In genomic region chr11:126332221-126332711, GRCh38 we compare ENCODE assay signal across 9 cellular contexts. TPM values are rescaled to one million over a fixed set of nuclear protein-coding genes. Genes with fewer than 3 reads are reported as not detected.
DNase-seq lines count a peak whose midpoint lies in the region; ATAC-seq, FAIRE-seq and TF ChIP-seq lines count a peak whose summit lies in the region.
"Had no signal": no experiment of that assay in that cellular context is flagged by ENCODE, and none has a peak within 500 bp of the region (broad histone marks: within the 10 kb centered on the region; RNA-seq: fewer than 3 reads in every experiment).

No MANE protein-coding gene starts in this region.

- no peaks in the 10 kb centered on the region for H3K9me3 ChIP-seq in hepatocyte (ENCODE audit: low read depth)

- ATAC-seq in GM18907 (IDR thresholded peaks at IDR 0.05; ENCODE audit: unreplicated experiment): no peak

- no peak overlapping the region for H3K27ac Mint-ChIP-seq in activated naive CD4-positive, alpha-beta T cell treated with anti-CD3 and anti-CD28 coated beads for 36 hours
- H3K27ac Mint-ChIP-seq: endodermal cell had no signal

- no peak overlapping the region for H3K4me2 ChIP-seq in hepatocyte

- no peak overlapping the region for H3K4me3 ChIP-seq in hepatocyte

- H3K27me3 ChIP-seq in hepatocyte: no peaks in the 10 kb centered on the region

- no peaks in the 10 kb centered on the region for H3K9me2 ChIP-seq in hepatocyte (replicated peaks; ENCODE audit: insufficient read depth)

- no peak overlapping the region for H3K4me3 Mint-ChIP-seq in activated naive CD4-positive, alpha-beta T cell treated with anti-CD3 and anti-CD28 coated beads for 36 hours
- H3K4me3 Mint-ChIP-seq: endodermal cell had no signal

- no peaks in the 10 kb centered on the region for H3K27me3 Mint-ChIP-seq in activated naive CD4-positive, alpha-beta T cell treated with anti-CD3 and anti-CD28 coated beads for 36 hours (ENCODE audit: low read depth)

- H4K20me1 ChIP-seq in hepatocyte (ENCODE audit: insufficient read depth, poor library complexity, severe bottlenecking): no peaks in the 10 kb centered on the region

- CTCF ChIA-PET in activated naive CD4-positive, alpha-beta T cell treated with anti-CD3 and anti-CD28 coated beads for 36 hours (lab: Charles Lee): no interaction called here

- no peaks in the 10 kb centered on the region for H3K79me2 ChIP-seq in hepatocyte

- no peaks in the 10 kb centered on the region for H3K9me3 Mint-ChIP-seq in activated naive CD4-positive, alpha-beta T cell treated with anti-CD3 and anti-CD28 coated beads for 36 hours
- H3K9me3 Mint-ChIP-seq: endodermal cell had no signal

- no peak for TF ChIP-seq CTCF in hepatocyte (IDR thresholded peaks at IDR 0.05; ENCODE audit: poor library complexity)

- DNase-seq in activated naive CD4-positive, alpha-beta T cell treated with anti-CD3 and anti-CD28 coated beads for 36 hours: peak; percentile 23
- DNase-seq in activated naive CD4-positive, alpha-beta T cell treated with Interleukin-2 at 50 U/mL for 16 hours: no peak
- DNase-seq in astrocyte of the hippocampus (ENCODE audit: low read depth, low spot score): peak; percentile 70
- DNase-seq in hepatocyte (ENCODE audit: low spot score): no peak
- DNase-seq in urothelium cell line (ENCODE audit: low spot score): peak; percentile 51
- DNase-seq in NAMALWA (ENCODE audit: low spot score): no peak
- no peak for DNase-seq in NCI-H2227 treated with DMSO at 0.1 percent for 48 hours (lab: John Stamatoyannopoulos, UW)
- DNase-seq: endodermal cell had no signal

- no peak for FAIRE-seq in urothelium cell line (lab: Jason Lieb, UNC)

- peaks cover 9% of the 10 kb centered on the region for H3K4me1 Mint-ChIP-seq in activated naive CD4-positive, alpha-beta T cell treated with anti-CD3 and anti-CD28 coated beads for 36 hours (ENCODE audit: low read depth)

- peak overlapping the region; percentile 23 for H3K27ac ChIP-seq in hepatocyte

- intact Hi-C loops in activated naive CD4-positive, alpha-beta T cell treated with anti-CD3 and anti-CD28 coated beads for 36 hours (cut with micrococcal nuclease): no loop called here

- WGBS in hepatocyte (ENCODE audit: low lambda C conversion rate, missing lambda C conversion rate): 83% methylated on average over 5 of the region's 5 CpGs

- peaks cover 11% of the 10 kb centered on the region for H3K36me3 Mint-ChIP-seq in activated naive CD4-positive, alpha-beta T cell treated with anti-CD3 and anti-CD28 coated beads for 36 hours (ENCODE audit: low read depth)

- H2AFZ ChIP-seq in hepatocyte: no peak overlapping the region

- H3K36me3 ChIP-seq in hepatocyte (replicated peaks; ENCODE audit: insufficient read depth, low read depth): no peaks in the 10 kb centered on the region

- peaks cover 13% of the 10 kb centered on the region for H3K4me1 ChIP-seq in hepatocyte (ENCODE audit: insufficient read depth)

RNA-seq across cellular contexts. Expression of gene ST3GAL4, which starts 23.2 kb away (rescaled TPM):
- 1 to 10 TPM; 7.6 to 8.0 TPM for total RNA-seq in activated naive CD4-positive, alpha-beta T cell treated with anti-CD3 and anti-CD28 coated beads for 36 hours
- 25.2 and 31.5 TPM in 2 replicates for total RNA-seq in hepatocyte
- polyA plus RNA-seq in hepatocyte: 31.0 and 33.5 TPM in 2 replicates

RNA-seq across cellular contexts. Expression of gene DCPS, which starts 28.4 kb away (rescaled TPM):
- total RNA-seq in activated naive CD4-positive, alpha-beta T cell treated with anti-CD3 and anti-CD28 coated beads for 36 hours: 10 to 100 TPM; 34.9 to 39.5 TPM
- total RNA-seq in hepatocyte: 6.5 and 6.9 TPM in 2 replicates
- polyA plus RNA-seq in hepatocyte: 16.8 and 25.6 TPM in 2 replicates

RNA-seq across cellular contexts. Expression of gene TIRAP, which starts 49.4 kb away (rescaled TPM):
- total RNA-seq in activated naive CD4-positive, alpha-beta T cell treated with anti-CD3 and anti-CD28 coated beads for 36 hours: 1 to 10 TPM; 2.7 to 3.5 TPM
- 5.3 and 7.5 TPM in 2 replicates for total RNA-seq in hepatocyte
- 3.2 and 6.4 TPM in 2 replicates for polyA plus RNA-seq in hepatocyte

Comparison
In these comparisons a context has a peak if more than half of its experiments do, and no peak if none do; other contexts are left out.
1. DNase-seq: peak in activated naive CD4-positive, alpha-beta T cell treated with anti-CD3 and anti-CD28 coated beads for 36 hours (single experiment), astrocyte of the hippocampus (single experiment) and urothelium cell line (single experiment); none in activated naive CD4-positive, alpha-beta T cell treated with Interleukin-2 at 50 U/mL for 16 hours (single experiment), hepatocyte (single experiment), NAMALWA (single experiment) and NCI-H2227 treated with DMSO at 0.1 percent for 48 hours (single experiment).